Comparison of ENCODE assay signal across 34 cellular contexts in genomic region chrY:15905557-15905956, GRCh38.
DNase-seq lines count a peak whose midpoint lies in the region; ATAC-seq, FAIRE-seq and TF ChIP-seq lines count a peak whose summit lies in the region.
"Had no signal": no experiment of that assay in that cellular context is flagged by ENCODE, and none has a peak within 500 bp of the region (broad histone marks: within the 10 kb centered on the region; RNA-seq: fewer than 3 reads in every experiment).

No MANE protein-coding gene starts in this region.

- BruUV-seq in HepG2 (replicated peaks; lab: Mats Ljungman, UMichigan) (no TSS peak), OCI-LY7 (replicated peaks; lab: Mats Ljungman, UMichigan) (no TSS peak)

- in situ Hi-C loops in HepG2 (cut with HindIII; ENCODE audit: extremely low pct_ligation_motif_present, low pct_unique_long_range_greater_than_20kb) = no loop called here

- H2AFZ ChIP-seq in HepG2 (ENCODE audit: low read length) (no peak overlapping the region), OCI-LY7 (ENCODE audit: low read length) (no peak overlapping the region), smooth muscle cell (ENCODE audit: low read depth) (no peak overlapping the region)

- TF ChIP-seq EP300 in HepG2 (IDR thresholded peaks at IDR 0.05; ENCODE audit: low read depth in 2 of 2, low read length in 2 of 2) = no peak
- no peak for TF ChIP-seq EP300 in HepG2 (CRISPR knock-in tag; IDR thresholded peaks at IDR 0.05; ENCODE audit: borderline replicate concordance)

- intact Hi-C loops in HepG2 (cut with micrococcal nuclease; ENCODE audit: unreplicated experiment) (no loop called here), OCI-LY7 (cut with micrococcal nuclease; ENCODE audit: unreplicated experiment) (no loop called here)

- TF ChIP-seq CTCF in liver (IDR thresholded peaks at IDR 0.05; ENCODE audit: low read depth, low read length, missing input control) (no peak), HepG2 (CRISPR knock-in tag; IDR thresholded peaks at IDR 0.05) (no peak), epithelial cell of esophagus (IDR thresholded peaks at IDR 0.05; ENCODE audit: insufficient read depth, low read depth, low read length, missing control alignments) (no peak), OCI-LY7 (conservative IDR thresholded peaks at IDR 0.05; ENCODE audit: low read length) (no peak), smooth muscle cell (IDR thresholded peaks at IDR 0.05; ENCODE audit: borderline replicate concordance, insufficient read depth, poor library complexity, severe bottlenecking) (no peak)

- POLR2A ChIA-PET in HepG2 (lab: Yijun Ruan, JAX) = no interaction called here
- POLR2A ChIA-PET in OCI-LY7 (lab: Charles Lee) = no interaction called here

- TF ChIP-seq RAD21 in liver (IDR thresholded peaks at IDR 0.05) (no peak), HepG2 (CRISPR knock-in tag; IDR thresholded peaks at IDR 0.05) (no peak)

- no peak overlapping the region for H3K4me2 ChIP-seq in HepG2 (ENCODE audit: low read depth, low read length)
- H3K4me2 ChIP-seq in OCI-LY7 (ENCODE audit: low read length) = no peak overlapping the region
- no peak overlapping the region for H3K4me2 ChIP-seq in smooth muscle cell
- H3K4me2 ChIP-seq: A549; BLaER1; BLaER1 treated with 17β-estradiol and CSF1 and Interleukin-3, amounts not matched to agents 10 nM and 100 nM had no signal

- TF ChIP-seq POLR2A in HepG2 (IDR thresholded peaks at IDR 0.05; ENCODE audit: insufficient read depth in 1 of 2, low read depth in 2 of 2, low read length in 2 of 2) = no peak

- H3K4me1 ChIP-seq in liver (ENCODE audit: control insufficient read depth in 4 of 4, insufficient read depth in 4 of 4, low read length in 3 of 4) (no peaks in the 10 kb centered on the region), HepG2 (ENCODE audit: insufficient read depth, low read length) (no peaks in the 10 kb centered on the region), OCI-LY7 (ENCODE audit: insufficient read depth, low read length, poor library complexity, severe bottlenecking) (no peaks in the 10 kb centered on the region), smooth muscle cell (ENCODE audit: low read depth) (no peaks in the 10 kb centered on the region)
- H3K4me1 ChIP-seq: A549; BE2C; BLaER1; BLaER1 treated with 17β-estradiol and CSF1 and Interleukin-3, amounts not matched to agents 10 nM and 100 nM; Caco-2 had no signal

- no peak for ATAC-seq in HepG2
- peak; percentile 67 for ATAC-seq in left lobe of liver
- ATAC-seq: A549; CD8-positive, alpha-beta T cell had no signal

- DNase-seq in HepG2 (ENCODE audit: low spot score) = no peak
- DNase-seq in NCI-H69 (lab: John Stamatoyannopoulos, UW) = peak; percentile 42
- peak; percentile 0 for DNase-seq in epithelial cell of esophagus (ENCODE audit: low read depth)
- DNase-seq in left lobe of liver (ENCODE audit: low spot score) = no peak
- DNase-seq in COLO668 (lab: John Stamatoyannopoulos, UW; ENCODE audit: unreplicated experiment) = no peak
- DNase-seq in OCI-LY7 (ENCODE audit: low spot score) = no peak
- no peak for DNase-seq in smooth muscle cell (lab: John Stamatoyannopoulos, UW; ENCODE audit: unreplicated experiment)
- DNase-seq: 8988T; ACHN; AML-193; BE2C; C1 segment of cervical spinal cord; Caco-2; Calu3; CD4-positive, alpha-beta memory T cell; CD4-positive, alpha-beta T cell; CD4-positive, CD25-positive, alpha-beta regulatory T cell; CD8-positive, alpha-beta memory T cell; CD8-positive, alpha-beta T cell; DMS 273 treated with DMSO at 0.1 percent for 48 hours; DMS153; DMS53; DMS79; DMS79 treated with DMSO at 0.1 percent for 48 hours; DND-41; EL had no signal

- H3K27ac ChIP-seq in liver (ENCODE audit: low read depth in 1 of 2, low read length in 2 of 2) = no peak overlapping the region
- no peak overlapping the region for H3K27ac ChIP-seq in HepG2 (ENCODE audit: extremely low read length, insufficient read depth, low read length)
- no peak overlapping the region for H3K27ac ChIP-seq in OCI-LY7 (ENCODE audit: low read depth, low read length, poor library complexity, severe bottlenecking)
- no peak overlapping the region for H3K27ac ChIP-seq in smooth muscle cell (ENCODE audit: low read depth)
- H3K27ac ChIP-seq: 22Rv1; A549; BLaER1; BLaER1 treated with 17β-estradiol and CSF1 and Interleukin-3, amounts not matched to agents 10 nM and 100 nM; C4-2B had no signal

- H3K9me2 ChIP-seq in OCI-LY7 (ENCODE audit: insufficient read depth, low read length) = no peaks in the 10 kb centered on the region

- H3K27me3 ChIP-seq in liver (ENCODE audit: control insufficient read depth in 4 of 4, insufficient read depth in 4 of 4, low read length in 3 of 4) (no peaks in the 10 kb centered on the region), HepG2 (ENCODE audit: control insufficient read depth in 1 of 2, insufficient read depth in 2 of 2, low read length in 2 of 2) (no peaks in the 10 kb centered on the region), smooth muscle cell (ENCODE audit: low read depth) (no peaks in the 10 kb centered on the region)
- H3K27me3 ChIP-seq: BE2C; BLaER1; BLaER1 treated with 17β-estradiol and CSF1 and Interleukin-3, amounts not matched to agents 10 nM and 100 nM had no signal

- H3K4me3 ChIP-seq in liver (ENCODE audit: low read depth in 1 of 3, low read length in 3 of 3) (no peak overlapping the region), HepG2 (replicated peaks in 1 of 3; ENCODE audit: insufficient read depth in 1 of 3, low read depth in 2 of 3, low read length in 3 of 3) (no peak overlapping the region), epithelial cell of esophagus (ENCODE audit: low read length) (no peak overlapping the region), OCI-LY7 (ENCODE audit: low read depth, low read length, poor library complexity, severe bottlenecking) (no peak overlapping the region), smooth muscle cell (no peak overlapping the region)
- H3K4me3 ChIP-seq: A549; BLaER1; BLaER1 treated with 17β-estradiol and CSF1 and Interleukin-3, amounts not matched to agents 10 nM and 100 nM had no signal

- H3K36me3 ChIP-seq in liver (ENCODE audit: control insufficient read depth in 4 of 4, insufficient read depth in 3 of 4, low read depth in 1 of 4, low read length in 3 of 4) (no peaks in the 10 kb centered on the region), HepG2 (replicated peaks in 1 of 2; ENCODE audit: control insufficient read depth in 1 of 2, insufficient read depth in 2 of 2, low read length in 2 of 2) (no peaks in the 10 kb centered on the region), OCI-LY7 (ENCODE audit: insufficient read depth, low read length) (no peaks in the 10 kb centered on the region), smooth muscle cell (ENCODE audit: low read depth) (no peaks in the 10 kb centered on the region)
- H3K36me3 ChIP-seq: BE2C; BLaER1; BLaER1 treated with 17β-estradiol and CSF1 and Interleukin-3, amounts not matched to agents 10 nM and 100 nM had no signal

- H3K9ac ChIP-seq in liver (ENCODE audit: low read depth in 1 of 2, low read length in 2 of 2) (no peak overlapping the region), HepG2 (ENCODE audit: insufficient read depth, low read depth, low read length) (no peak overlapping the region), smooth muscle cell (ENCODE audit: low read depth) (no peak overlapping the region)
- H3K9ac ChIP-seq: BLaER1; BLaER1 treated with 17β-estradiol and CSF1 and Interleukin-3, amounts not matched to agents 10 nM and 100 nM had no signal

- 34% methylated on average over 2 of the region's 2 CpGs for WGBS in liver
- 6% methylated on average over 2 of the region's 2 CpGs for WGBS in HepG2 (ENCODE audit: low lambda C conversion rate)
- WGBS in smooth muscle cell (ENCODE audit: low lambda C conversion rate) = no CpG with 5 or more reads among the region's 2 CpGs

- H3F3A ChIP-seq in smooth muscle cell (ENCODE audit: low read depth) = no peaks in the 10 kb centered on the region

- H4K20me1 ChIP-seq in HepG2 (ENCODE audit: insufficient read depth, low read length) = no peaks in the 10 kb centered on the region
- H4K20me1 ChIP-seq in OCI-LY7 (ENCODE audit: insufficient read depth, low read length) = no peaks in the 10 kb centered on the region
- H4K20me1 ChIP-seq in smooth muscle cell (ENCODE audit: low read depth) = no peaks in the 10 kb centered on the region
- H4K20me1 ChIP-seq: BLaER1; BLaER1 treated with 17β-estradiol and CSF1 and Interleukin-3, amounts not matched to agents 10 nM and 100 nM had no signal

- H3K79me2 ChIP-seq in HepG2 (ENCODE audit: insufficient read depth, low read length) (no peaks in the 10 kb centered on the region), OCI-LY7 (ENCODE audit: insufficient read depth, low read depth, low read length) (no peaks in the 10 kb centered on the region), smooth muscle cell (ENCODE audit: low read depth) (no peaks in the 10 kb centered on the region)

- FAIRE-seq in HepG2 (lab: Jason Lieb, UNC) = no peak
- FAIRE-seq: A204.1, A549, D721Med had no signal

- H3K9me3 ChIP-seq in liver (ENCODE audit: control insufficient read depth in 4 of 4, low read length in 3 of 4) = no peaks in the 10 kb centered on the region
- H3K9me3 ChIP-seq in HepG2 (ENCODE audit: low read length) = peaks cover 19% of the 10 kb centered on the region
- H3K9me3 ChIP-seq in OCI-LY7 (ENCODE audit: low read length) = no peaks in the 10 kb centered on the region
- no peaks in the 10 kb centered on the region for H3K9me3 ChIP-seq in smooth muscle cell (replicated peaks; ENCODE audit: low read depth)
- H3K9me3 ChIP-seq: A549; BE2C; BLaER1; BLaER1 treated with 17β-estradiol and CSF1 and Interleukin-3, amounts not matched to agents 10 nM and 100 nM; Caco-2 had no signal

- CTCF ChIA-PET in HepG2 (lab: Yijun Ruan, JAX; ENCODE audit: low intra/inter-chr PET ratio, low total read pairs) = no interaction called here
- CTCF ChIA-PET in OCI-LY7 (lab: Charles Lee; ENCODE audit: unreplicated experiment) = no interaction called here

TF ChIP-seq in liver, 16 proteins besides CTCF, POLR2A, EP300 and RAD21:
- no peak for TF ChIP-seq SP1 (IDR thresholded peaks at IDR 0.05)
- peak; percentile 49 for TF ChIP-seq FOXA2 (IDR thresholded peaks at IDR 0.05)
- TF ChIP-seq HNF4G (IDR thresholded peaks at IDR 0.05) = no peak
- TF ChIP-seq GABPA (IDR thresholded peaks at IDR 0.05 in 1 of 2, conservative IDR thresholded peaks at IDR 0.05 in 1 of 2) = no peak
- no peak for TF ChIP-seq RXRA (IDR thresholded peaks at IDR 0.05)

TF ChIP-seq in HepG2, 621 proteins besides CTCF, POLR2A, EP300 and RAD21 (continues in another document):
- TF ChIP-seq KDM5B (CRISPR knock-in tag; IDR thresholded peaks at IDR 0.05; ENCODE audit: borderline replicate concordance) (no peak), E2F2 (CRISPR knock-in tag; IDR thresholded peaks at IDR 0.05; ENCODE audit: borderline replicate concordance) (no peak), ZNF263 (CRISPR knock-in tag; IDR thresholded peaks at IDR 0.05) (no peak), ZNF546 (CRISPR knock-in tag; conservative IDR thresholded peaks at IDR 0.05) (no peak)

Comparison
In these comparisons a context has a peak if more than half of its experiments do, and no peak if none do; other contexts are left out.
1. DNase-seq: peak in NCI-H69 (single experiment) and epithelial cell of esophagus (single experiment); none in HepG2 (single experiment), left lobe of liver (single experiment), COLO668 (single experiment), OCI-LY7 (single experiment) and smooth muscle cell (single experiment).